Comparison of ENCODE assay signal across 28 cellular contexts in genomic region chr10:113555751-113556150, GRCh38. TPM values are rescaled to one million over a fixed set of nuclear protein-coding genes. Genes with fewer than 3 reads are reported as not detected.
DNase-seq lines count a peak whose midpoint lies in the region; ATAC-seq and TF ChIP-seq lines count a peak whose summit lies in the region.
"Had no signal": no experiment of that assay in that cellular context is flagged by ENCODE, and none has a peak within 500 bp of the region (broad histone marks: within the 10 kb centered on the region; RNA-seq: fewer than 3 reads in every experiment).

No MANE protein-coding gene starts in this region.

- H3K36me3 ChIP-seq in mucosa of descending colon (ENCODE audit: low read depth), result no peaks in the 10 kb centered on the region
- H3K36me3 ChIP-seq: BE2C had no signal

- no peaks in the 10 kb centered on the region for H3K4me1 ChIP-seq in mucosa of descending colon (ENCODE audit: low read depth)

- intact Hi-C loops in left colon (cut with DNase I, micrococcal nuclease), result no loop called here
- intact Hi-C loops in mucosa of descending colon (cut with DNase I, micrococcal nuclease), result no loop called here

- no peaks in the 10 kb centered on the region for H3K9me3 ChIP-seq in mucosa of descending colon
- H3K9me3 ChIP-seq: BE2C had no signal

- H3K4me3 Mint-ChIP-seq in type B pancreatic cell, result peak overlapping the region; percentile 15
- H3K4me3 Mint-ChIP-seq: CD14-positive monocyte; CD8-positive, alpha-beta memory T cell had no signal

- H3K27me3 Mint-ChIP-seq in type B pancreatic cell, result peaks cover 44% of the 10 kb centered on the region

- peak overlapping the region; percentile 31 for H3K27ac Mint-ChIP-seq in type B pancreatic cell
- H3K27ac Mint-ChIP-seq: CD14-positive monocyte had no signal

- DNase-seq in NCI-H82 (lab: John Stamatoyannopoulos, UW) (peak; percentile 6), NCI-H82 treated with DMSO at 0.1 percent for 48 hours (lab: John Stamatoyannopoulos, UW; ENCODE audit: unreplicated experiment) (no peak), left colon (no peak), mucosa of descending colon (no peak), type B pancreatic cell (ENCODE audit: extremely low spot score, unreplicated experiment) (no peak), EL (no peak), RKO (ENCODE audit: low spot score) (no peak), NCI-H2227 treated with DMSO at 0.1 percent for 48 hours (lab: John Stamatoyannopoulos, UW) (no peak)
- DNase-seq: 8988T; ACHN; BE2C; Calu3; CD8-positive, alpha-beta memory T cell; GOT3; HCEC 1CT; Kasumi-1; NCI-H1092 treated with DMSO at 0.1 percent for 48 hours; NCI-H1436; NCI-H187; NCI-H2081 treated with DMSO at 0.1 percent for 48 hours; NCI-H446; NCI-H524 treated with DMSO at 0.1 percent for 48 hours; NCI-H774; SHP77 treated with DMSO at 0.1 percent for 48 hours had no signal

- H3K36me3 Mint-ChIP-seq in type B pancreatic cell, result no peaks in the 10 kb centered on the region
- H3K36me3 Mint-ChIP-seq: CD14-positive monocyte; CD8-positive, alpha-beta memory T cell had no signal

- ATAC-seq in left colon (peak; percentile 37), mucosa of descending colon (peak; percentile 31)
- ATAC-seq: K562 had no signal

- H3K4me1 Mint-ChIP-seq in type B pancreatic cell (ENCODE audit: unreplicated experiment), result peaks cover 48% of the 10 kb centered on the region

- H3K4me3 ChIP-seq in mucosa of descending colon, result no peak overlapping the region
- H3K4me3 ChIP-seq: K562 had no signal

- no peaks in the 10 kb centered on the region for H3K9me3 Mint-ChIP-seq in type B pancreatic cell
- H3K9me3 Mint-ChIP-seq: CD14-positive monocyte; CD8-positive, alpha-beta memory T cell had no signal

- TF ChIP-seq CTCF in mucosa of descending colon (IDR thresholded peaks at IDR 0.05) (no peak), type B pancreatic cell (conservative IDR thresholded peaks at IDR 0.05) (no peak)

RNA-seq across cellular contexts. Expression of gene HABP2, which starts 2.9 kb away (rescaled TPM):
- total RNA-seq in left colon (not detected), mucosa of descending colon (not detected), type B pancreatic cell (ENCODE audit: low replicate concordance) (7.5 and 20.5 TPM in 2 replicates)
- total RNA-seq: CD8-positive, alpha-beta memory T cell; G401; M059J had no signal
